Comparison of ENCODE assay signal across 1 cellular context in the genomic region with DNA sequence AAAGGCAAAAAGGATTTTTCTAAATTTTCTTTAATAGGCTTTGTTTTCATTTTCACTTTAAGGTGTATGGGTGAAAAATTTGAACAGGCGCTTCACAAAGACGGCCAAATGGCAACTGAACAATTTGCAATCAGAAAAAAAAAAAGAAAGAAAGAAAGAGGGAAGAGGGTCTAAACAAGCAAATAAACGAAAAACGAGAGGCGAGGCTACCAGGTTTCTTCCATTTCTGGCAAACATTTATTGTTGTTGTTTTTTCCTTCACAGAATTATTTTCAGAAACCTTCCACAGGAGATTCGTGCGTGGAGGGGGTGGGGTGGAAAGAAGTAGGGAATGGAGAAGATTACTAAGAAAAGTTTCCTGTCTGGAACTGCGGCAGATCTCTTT.
TF ChIP-seq lines count a peak whose summit lies in the region.

No MANE protein-coding gene starts in this region.

TF ChIP-seq in A549, 52 proteins besides CTCF, POLR2A, EP300 and RAD21:
- no peak for TF ChIP-seq JUNB (IDR thresholded peaks at IDR 0.05)
- no peak for TF ChIP-seq MAFK (IDR thresholded peaks at IDR 0.05; ENCODE audit: partially characterized antibody)
- TF ChIP-seq TFCP2L1 (CRISPR knock-in tag; IDR thresholded peaks at IDR 0.05) = no peak
- no peak for TF ChIP-seq CHD4 (IDR thresholded peaks at IDR 0.05; ENCODE audit: borderline replicate concordance)
- TF ChIP-seq TP53 (CRISPR knock-in tag; IDR thresholded peaks at IDR 0.05) = no peak
- TF ChIP-seq, protein P1, sequence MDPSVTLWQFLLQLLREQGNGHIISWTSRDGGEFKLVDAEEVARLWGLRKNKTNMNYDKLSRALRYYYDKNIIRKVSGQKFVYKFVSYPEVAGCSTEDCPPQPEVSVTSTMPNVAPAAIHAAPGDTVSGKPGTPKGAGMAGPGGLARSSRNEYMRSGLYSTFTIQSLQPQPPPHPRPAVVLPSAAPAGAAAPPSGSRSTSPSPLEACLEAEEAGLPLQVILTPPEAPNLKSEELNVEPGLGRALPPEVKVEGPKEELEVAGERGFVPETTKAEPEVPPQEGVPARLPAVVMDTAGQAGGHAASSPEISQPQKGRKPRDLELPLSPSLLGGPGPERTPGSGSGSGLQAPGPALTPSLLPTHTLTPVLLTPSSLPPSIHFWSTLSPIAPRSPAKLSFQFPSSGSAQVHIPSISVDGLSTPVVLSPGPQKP (IDR thresholded peaks at IDR 0.05; ENCODE audit: low read depth, low read length) = no peak
- TF ChIP-seq POLR2AphosphoS2 (conservative IDR thresholded peaks at IDR 0.05; ENCODE audit: low read length) = no peak
- TF ChIP-seq, protein P2, sequence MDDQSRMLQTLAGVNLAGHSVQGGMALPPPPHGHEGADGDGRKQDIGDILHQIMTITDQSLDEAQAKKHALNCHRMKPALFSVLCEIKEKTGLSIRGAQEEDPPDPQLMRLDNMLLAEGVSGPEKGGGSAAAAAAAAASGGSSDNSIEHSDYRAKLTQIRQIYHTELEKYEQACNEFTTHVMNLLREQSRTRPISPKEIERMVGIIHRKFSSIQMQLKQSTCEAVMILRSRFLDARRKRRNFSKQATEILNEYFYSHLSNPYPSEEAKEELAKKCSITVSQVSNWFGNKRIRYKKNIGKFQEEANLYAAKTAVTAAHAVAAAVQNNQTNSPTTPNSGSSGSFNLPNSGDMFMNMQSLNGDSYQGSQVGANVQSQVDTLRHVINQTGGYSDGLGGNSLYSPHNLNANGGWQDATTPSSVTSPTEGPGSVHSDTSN (IDR thresholded peaks at IDR 0.05) = no peak
- no peak for TF ChIP-seq NPAS2 (CRISPR knock-in tag; IDR thresholded peaks at IDR 0.05; ENCODE audit: borderline replicate concordance)
- TF ChIP-seq KDM5A (IDR thresholded peaks at IDR 0.05) = no peak
- TF ChIP-seq, protein P3, sequence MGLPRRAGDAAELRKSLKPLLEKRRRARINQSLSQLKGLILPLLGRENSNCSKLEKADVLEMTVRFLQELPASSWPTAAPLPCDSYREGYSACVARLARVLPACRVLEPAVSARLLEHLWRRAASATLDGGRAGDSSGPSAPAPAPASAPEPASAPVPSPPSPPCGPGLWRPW (IDR thresholded peaks at IDR 0.05) = no peak
- no peak for TF ChIP-seq GATA3 (IDR thresholded peaks at IDR 0.05; ENCODE audit: borderline replicate concordance)
- TF ChIP-seq RFX5 (IDR thresholded peaks at IDR 0.05) = no peak
- TF ChIP-seq RNF2 (IDR thresholded peaks at IDR 0.05; ENCODE audit: borderline replicate concordance, low read depth) = no peak
- TF ChIP-seq, protein P4, sequence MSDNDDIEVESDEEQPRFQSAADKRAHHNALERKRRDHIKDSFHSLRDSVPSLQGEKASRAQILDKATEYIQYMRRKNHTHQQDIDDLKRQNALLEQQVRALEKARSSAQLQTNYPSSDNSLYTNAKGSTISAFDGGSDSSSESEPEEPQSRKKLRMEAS (IDR thresholded peaks at IDR 0.05) = no peak
- no peak for TF ChIP-seq MAZ (IDR thresholded peaks at IDR 0.05; ENCODE audit: borderline replicate concordance, low read depth, low read length)
- no peak for TF ChIP-seq BHLHE40 (IDR thresholded peaks at IDR 0.05; ENCODE audit: low read depth, low read length)
- TF ChIP-seq CEBPB (IDR thresholded peaks at IDR 0.05) = no peak
- TF ChIP-seq PHF8 (IDR thresholded peaks at IDR 0.05; ENCODE audit: borderline replicate concordance, low read depth) = no peak
- TF ChIP-seq FOXS1 (CRISPR knock-in tag; IDR thresholded peaks at IDR 0.05) = no peak
